ENCODE assay signal across 20 cellular contexts in the genomic region with DNA sequence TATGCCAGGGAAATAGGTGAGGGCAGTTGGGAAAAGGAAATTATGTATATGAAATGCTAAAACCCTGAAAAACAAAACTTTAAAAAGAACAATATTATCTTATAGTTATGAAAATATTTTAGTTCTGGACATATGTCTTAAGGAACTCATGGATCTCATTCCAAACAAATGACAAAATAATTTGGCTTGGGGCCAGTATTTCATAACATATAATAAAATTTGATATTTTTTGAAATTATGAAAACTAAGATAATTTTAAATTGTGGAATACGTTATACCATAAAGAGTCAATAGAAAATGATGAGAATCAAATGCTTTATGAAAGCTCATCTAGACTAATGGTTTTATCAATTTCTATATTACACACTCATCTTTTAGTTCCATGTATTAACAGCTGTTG.
A peak's percentile ranks its signal among the peaks of the same experiment; 100 is the strongest.
DNase-seq lines count a peak whose midpoint lies in the region; ATAC-seq, FAIRE-seq and TF ChIP-seq lines count a peak whose summit lies in the region.
"Had no signal": no experiment of that assay in that cellular context is flagged by ENCODE, and none has a peak within 500 bp of the region (broad histone marks: within the 10 kb centered on the region; RNA-seq: fewer than 3 reads in every experiment).

No MANE protein-coding gene starts in this region.

- peaks cover 15% of the 10 kb centered on the region for H3K9me3 Mint-ChIP-seq in mesothelial cell of epicardium
- H3K9me3 Mint-ChIP-seq: CD8-positive, alpha-beta T cell; HFFc6 had no signal

- H3K9ac ChIP-seq in adipocyte (ENCODE audit: low read length) = no peak overlapping the region
- H3K9ac ChIP-seq: BLaER1 treated with 17β-estradiol and CSF1 and Interleukin-3, amounts not matched to agents 10 nM and 100 nM had no signal

- H3K36me3 Mint-ChIP-seq in mesothelial cell of epicardium = no peaks in the 10 kb centered on the region
- H3K36me3 Mint-ChIP-seq: CD8-positive, alpha-beta T cell had no signal

- H3K4me3 Mint-ChIP-seq in mesothelial cell of epicardium = no peak overlapping the region
- H3K4me3 Mint-ChIP-seq: B cell; CD8-positive, alpha-beta T cell; HFFc6 had no signal

- no peak for TF ChIP-seq CTCF in mesothelial cell of epicardium (IDR thresholded peaks at IDR 0.05; ENCODE audit: unreplicated experiment)

- peak overlapping the region; percentile 86 for H3K27ac Mint-ChIP-seq in mesothelial cell of epicardium
- H3K27ac Mint-ChIP-seq: B cell; CD8-positive, alpha-beta T cell; HFFc6 had no signal

- H3K27me3 ChIP-seq in adipocyte (replicated peaks; ENCODE audit: control insufficient read depth, insufficient read depth, low read length) (no peaks in the 10 kb centered on the region), small intestine (ENCODE audit: control insufficient read depth in 2 of 2, insufficient read depth in 2 of 2, low read length in 2 of 2) (no peaks in the 10 kb centered on the region)
- H3K27me3 ChIP-seq: BLaER1 treated with 17β-estradiol and CSF1 and Interleukin-3, amounts not matched to agents 10 nM and 100 nM had no signal

- H3K4me3 ChIP-seq in adipocyte (ENCODE audit: low read length) (no peak overlapping the region), small intestine (ENCODE audit: low read depth in 1 of 2, low read length in 2 of 2) (no peak overlapping the region)
- H3K4me3 ChIP-seq: BLaER1 treated with 17β-estradiol and CSF1 and Interleukin-3, amounts not matched to agents 10 nM and 100 nM had no signal

- peaks cover 22% of the 10 kb centered on the region for H3K4me1 Mint-ChIP-seq in mesothelial cell of epicardium
- H3K4me1 Mint-ChIP-seq: B cell had no signal

- no peak for TF ChIP-seq POLR2A in GM12892 (IDR thresholded peaks at IDR 0.05; ENCODE audit: low read depth, low read length)

- peak; percentile 57 for FAIRE-seq in endometrium (lab: Jason Lieb, UNC)
- FAIRE-seq in small intestine (lab: Jason Lieb, UNC) = peak; percentile 80
- no peak for FAIRE-seq in GM12892 (lab: Jason Lieb, UNC)
- FAIRE-seq: GM19239 had no signal

- ATAC-seq in HG03571 (IDR thresholded peaks at IDR 0.05; ENCODE audit: unreplicated experiment) = no peak
- ATAC-seq: CD8-positive, alpha-beta T cell; HCT116 had no signal

- H3K4me1 ChIP-seq in adipocyte (ENCODE audit: control insufficient read depth, insufficient read depth, low read length) (peaks cover 3% of the 10 kb centered on the region), small intestine (ENCODE audit: control insufficient read depth in 2 of 2, insufficient read depth in 1 of 2, low read depth in 1 of 2, low read length in 1 of 2) (no peaks in the 10 kb centered on the region)
- H3K4me1 ChIP-seq: BLaER1 treated with 17β-estradiol and CSF1 and Interleukin-3, amounts not matched to agents 10 nM and 100 nM had no signal

- H3K36me3 ChIP-seq in adipocyte (ENCODE audit: control insufficient read depth, insufficient read depth, low read length, severe bottlenecking) = no peaks in the 10 kb centered on the region
- H3K36me3 ChIP-seq in small intestine (ENCODE audit: control insufficient read depth in 2 of 2, insufficient read depth in 2 of 2, low read length in 2 of 2) = no peaks in the 10 kb centered on the region
- H3K36me3 ChIP-seq: BLaER1 treated with 17β-estradiol and CSF1 and Interleukin-3, amounts not matched to agents 10 nM and 100 nM had no signal

- DNase-seq in adipocyte (ENCODE audit: low read depth) (peak; percentile 26), mesothelial cell of epicardium (ENCODE audit: low spot score in 2 of 2, unreplicated experiment in 2 of 2) (no peak), small intestine (no peak), GM12892 (ENCODE audit: insufficient read length) (no peak), HK-2 (ENCODE audit: unreplicated experiment) (no peak)
- DNase-seq in effector CD4-positive, alpha-beta T cell = no peak
- DNase-seq: 8988T; Calu3; CD8-positive, alpha-beta T cell; DMS79 treated with DMSO at 0.1 percent for 48 hours; GF-D8; GOT3; H7; HFFc6 had no signal

- 71 to 80% (median 73%) methylated on average over 1 of the region's 1 CpG for WGBS in small intestine, 3 donors

- H3K27ac ChIP-seq in small intestine (ENCODE audit: low read depth in 1 of 2, low read length in 1 of 2) = no peak overlapping the region
- H3K27ac ChIP-seq: BLaER1 treated with 17β-estradiol and CSF1 and Interleukin-3, amounts not matched to agents 10 nM and 100 nM had no signal

- H3K9me3 ChIP-seq in adipocyte (ENCODE audit: control insufficient read depth, low read length) = peaks cover 5% of the 10 kb centered on the region
- no peaks in the 10 kb centered on the region for H3K9me3 ChIP-seq in small intestine (ENCODE audit: control insufficient read depth, low read depth)
- H3K9me3 ChIP-seq: BLaER1 treated with 17β-estradiol and CSF1 and Interleukin-3, amounts not matched to agents 10 nM and 100 nM had no signal

- no peaks in the 10 kb centered on the region for H3K27me3 Mint-ChIP-seq in mesothelial cell of epicardium (ENCODE audit: low read depth)
